ENCODE assay signal across 25 cellular contexts in genomic region chr18:58049000-58049688, GRCh38. TPM values are rescaled to one million over a fixed set of nuclear protein-coding genes. Genes with fewer than 3 reads are reported as not detected.
A peak's percentile ranks its signal among the peaks of the same experiment; 100 is the strongest.
DNase-seq lines count a peak whose midpoint lies in the region; ATAC-seq, FAIRE-seq and TF ChIP-seq lines count a peak whose summit lies in the region.
"Had no signal": no experiment of that assay in that cellular context is flagged by ENCODE, and none has a peak within 500 bp of the region (broad histone marks: within the 10 kb centered on the region; RNA-seq: fewer than 3 reads in every experiment).

No MANE protein-coding gene starts in this region.

- H3K4me3 ChIP-seq in hepatocyte: no peak overlapping the region
- no peak overlapping the region for H3K4me3 ChIP-seq in colonic mucosa
- H3K4me3 ChIP-seq: BLaER1, lung, SK-N-MC had no signal

- H3K4me1 ChIP-seq in hepatocyte (ENCODE audit: insufficient read depth) (peaks cover 29% of the 10 kb centered on the region), colonic mucosa (peaks cover 6% of the 10 kb centered on the region)

- H3K9me2 ChIP-seq in hepatocyte (replicated peaks; ENCODE audit: insufficient read depth): no peaks in the 10 kb centered on the region

- H3K9me3 ChIP-seq in hepatocyte (ENCODE audit: low read depth) (no peaks in the 10 kb centered on the region), colonic mucosa (no peaks in the 10 kb centered on the region)
- H3K9me3 ChIP-seq: BLaER1 had no signal

- no peak for FAIRE-seq in GM12891 (lab: Jason Lieb, UNC)

- H4K20me1 ChIP-seq in hepatocyte (ENCODE audit: insufficient read depth, poor library complexity, severe bottlenecking): peaks cover 38% of the 10 kb centered on the region

- no peak overlapping the region for H3K9ac ChIP-seq in colonic mucosa (ENCODE audit: low read depth in 2 of 2, low read length in 2 of 2)
- H3K9ac ChIP-seq: BLaER1 had no signal

- TF ChIP-seq CTCF in VCaP (conservative IDR thresholded peaks at IDR 0.05) (no peak), hepatocyte (IDR thresholded peaks at IDR 0.05; ENCODE audit: poor library complexity) (no peak), colonic mucosa (IDR thresholded peaks at IDR 0.05) (no peak)

- intact Hi-C loops in sciatic nerve (cut with DNase I) (no loop called here), colonic mucosa (cut with DNase I) (loop anchor here (5.0 to 10.0 kb wide), 2 partner anchors 73 to 164 kb away; no protein-coding TSS in a partner anchor)

- peaks cover 94% of the 10 kb centered on the region for H3K79me2 ChIP-seq in hepatocyte

- no peak overlapping the region for H2AFZ ChIP-seq in hepatocyte

- no peak overlapping the region for H3K4me2 ChIP-seq in hepatocyte
- H3K4me2 ChIP-seq: BLaER1 had no signal

- WGBS in hepatocyte (ENCODE audit: low lambda C conversion rate, missing lambda C conversion rate): 81% methylated on average over 6 of the region's 6 CpGs

- no peak for TF ChIP-seq POLR2A in GM12891 (IDR thresholded peaks at IDR 0.05; ENCODE audit: low read depth, low read length)

- H3K36me3 ChIP-seq in hepatocyte (replicated peaks; ENCODE audit: insufficient read depth, low read depth): no peaks in the 10 kb centered on the region
- no peaks in the 10 kb centered on the region for H3K36me3 ChIP-seq in colonic mucosa

- no peaks in the 10 kb centered on the region for H3K27me3 ChIP-seq in hepatocyte
- no peaks in the 10 kb centered on the region for H3K27me3 ChIP-seq in colonic mucosa
- H3K27me3 ChIP-seq: BLaER1 had no signal

- H3K27ac ChIP-seq in VCaP: peak overlapping the region; percentile 89; the same call in 1 of the 2 replicates
- H3K27ac ChIP-seq in hepatocyte: no peak overlapping the region
- H3K27ac ChIP-seq in colonic mucosa: no peak overlapping the region
- H3K27ac ChIP-seq: BLaER1, RWPE1, SK-N-MC had no signal

- no peak for ATAC-seq in sciatic nerve
- ATAC-seq: right cardiac atrium had no signal

- DNase-seq in GM12891 (ENCODE audit: insufficient read length, low spot score) (no peak), NCI-H187 (lab: John Stamatoyannopoulos, UW) (peak; percentile 3 to 4), midbrain (lab: John Stamatoyannopoulos, UW) (peak; percentile 36), cerebellar cortex (ENCODE audit: low spot score) (no peak), sciatic nerve (ENCODE audit: low spot score) (no peak), hepatocyte (ENCODE audit: low spot score) (no peak), colonic mucosa (no peak)
- DNase-seq: activated CD4-positive, alpha-beta T cell treated with anti-CD3 and anti-CD28 coated beads for 4 hours; activated gamma-delta T cell; activated naive CD8-positive, alpha-beta T cell treated with anti-CD3 and anti-CD28 coated beads, Interleukin-2, amount 10 ng/mL, durations not matched to agents 7 days and 5 days; activated T-cell treated with anti-CD3 and anti-CD28 coated beads, Interleukin-2, amount 50 U/mL, for 24 hours; DMS53; GDM1; H9; head of caudate nucleus; NCI-H146; NCI-H526; posterior cingulate gyrus; right cardiac atrium; stimulated activated CD4-positive, alpha-beta T cell treated with anti-CD3 and anti-CD28 coated beads, Interleukin-2, amount 100 ng/mL, for 48 hours had no signal

TF ChIP-seq in GM12891, 5 proteins besides CTCF, POLR2A, EP300 and RAD21:
- peak; percentile 20; the same call in 1 of the 2 replicates for TF ChIP-seq SPI1 (IDR thresholded peaks at IDR 0.05; ENCODE audit: low read depth, low read length)
- no peak for TF ChIP-seq PAX5 (IDR thresholded peaks at IDR 0.05; ENCODE audit: insufficient read depth, low read length, severe bottlenecking)

RNA-seq across cellular contexts. Expression of gene NEDD4L, which starts 5.1 kb away (rescaled TPM):
- 8.8 TPM for polyA plus RNA-seq in GM12891 (2012; ENCODE audit: low read depth, missing spikeins)
- total RNA-seq in sciatic nerve (30.9 TPM), hepatocyte (139 and 140 TPM in 2 replicates), colonic mucosa (100 to 1,000 TPM; 149 to 212 TPM)
- polyA plus RNA-seq in hepatocyte: 104 and 122 TPM in 2 replicates

Comparison
In these comparisons a context has a peak if more than half of its experiments do, and no peak if none do; other contexts are left out.
1. DNase-seq: peak in NCI-H187 (2 of 2) and midbrain (single experiment); none in GM12891 (single experiment), cerebellar cortex (single experiment), sciatic nerve (single experiment), hepatocyte (single experiment) and colonic mucosa (single experiment).